In genomic region chr3:184174646-184175492, GRCh38 we compare ENCODE assay signal across 8 cellular contexts.
DNase-seq lines count a peak whose midpoint lies in the region; ATAC-seq and TF ChIP-seq lines count a peak whose summit lies in the region.

Gene AP2M1, plus strand, starts transcription at chr3:184174855. Its CDS starts 2,139 bp downstream, at chr3:184176994.

- DNase-seq in AG09309 (ENCODE audit: low read depth) (peak; percentile 99), NCI-H446 (lab: John Stamatoyannopoulos, UW) (peak; percentile 95 to 99), iris pigment epithelial cell (ENCODE audit: low read depth) (peak; percentile 99)
- DNase-seq in activated CD4-positive, CD25-positive, alpha-beta regulatory T cell treated with anti-CD3 and anti-CD28 coated beads, Interleukin-2, amount 50 U/mL, for 16 hours (ENCODE audit: low read depth, low spot score): peak; percentile 95
- peak; percentile 96 to 98 for DNase-seq in central memory CD8-positive, alpha-beta T cell (ENCODE audit: low spot score in 2 of 2)
- peak; percentile 94 for DNase-seq in stimulated activated CD4-positive, alpha-beta T cell treated with anti-CD3 and anti-CD28 coated beads, Interleukin-12 subunit alpha, Interleukin-12 subunit beta, amount 100 ng/mL, for 4 hours

- peaks cover 25% of the 10 kb centered on the region for H3K4me1 Mint-ChIP-seq in central memory CD8-positive, alpha-beta T cell

- H3K36me3 Mint-ChIP-seq in central memory CD8-positive, alpha-beta T cell (ENCODE audit: insufficient read depth): peaks cover 22% of the 10 kb centered on the region

- peak within 1 kb of the TSS; percentile 93 for H3K4me3 Mint-ChIP-seq in central memory CD8-positive, alpha-beta T cell

- H3K27ac Mint-ChIP-seq in central memory CD8-positive, alpha-beta T cell (ENCODE audit: low read depth): peak within 1 kb of the TSS; percentile 94

- peak within 1 kb of the TSS; percentile 82 for H3K4me3 ChIP-seq in AG09309 (ENCODE audit: control insufficient read depth, low read depth, low read length)

- no peaks in the 10 kb centered on the region for H3K27me3 Mint-ChIP-seq in central memory CD8-positive, alpha-beta T cell

- ATAC-seq in GM19025 (IDR thresholded peaks at IDR 0.05; ENCODE audit: low read depth, unreplicated experiment): peak; percentile 98
- peak; percentile 96 for ATAC-seq in HG03342 (IDR thresholded peaks at IDR 0.05; ENCODE audit: unreplicated experiment)
- peak; percentile 100 for ATAC-seq in central memory CD8-positive, alpha-beta T cell (replicated peaks; ENCODE audit: extremely low read depth, poor library complexity, severe bottlenecking)

- no peak for TF ChIP-seq CTCF in AG09309 (IDR thresholded peaks at IDR 0.05; ENCODE audit: control insufficient read depth, insufficient read depth, low read depth, low read length, missing control alignments)

- H3K9me3 Mint-ChIP-seq in central memory CD8-positive, alpha-beta T cell: no peaks in the 10 kb centered on the region

Comparison
In these comparisons a context has a peak if more than half of its experiments do, and no peak if none do; other contexts are left out.
1. Peak in every context shown above with its lines: DNase-seq, ATAC-seq and H3K4me3 ChIP-seq.